In the genomic region with DNA sequence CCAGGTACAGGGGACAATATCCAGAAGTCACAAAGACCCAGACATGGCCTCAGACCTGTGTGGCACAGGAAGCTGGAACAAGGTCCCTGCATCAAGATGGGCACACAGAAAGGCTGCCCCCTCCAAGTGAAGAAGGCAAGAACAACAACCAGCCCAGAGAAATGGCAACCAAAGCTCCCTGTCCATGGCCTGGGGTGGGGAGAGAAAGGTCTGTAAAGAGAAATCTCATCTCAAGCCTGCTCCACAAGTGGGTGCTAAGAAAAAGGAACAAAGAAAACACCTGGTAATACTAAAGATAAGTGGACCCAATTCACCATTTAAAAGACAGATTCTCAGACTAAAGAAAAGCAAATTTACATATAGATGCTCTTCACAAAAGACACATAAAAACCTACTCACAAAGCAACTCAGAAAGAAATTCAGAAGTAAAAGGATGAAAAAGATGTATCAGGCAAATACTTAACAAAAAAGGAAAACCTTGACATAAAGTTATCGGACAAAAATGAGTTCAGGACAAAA, we compare ENCODE assay signal across 12 cellular contexts.
"Had no signal": no experiment of that assay in that cellular context is flagged by ENCODE, and none has a peak within 500 bp of the region (broad histone marks: within the 10 kb centered on the region; RNA-seq: fewer than 3 reads in every experiment).

No MANE protein-coding gene starts in this region.

- H3K27me3 Mint-ChIP-seq: activated naive CD8-positive, alpha-beta T cell treated with anti-CD3 and anti-CD28 coated beads, Interleukin-2, amount 50 U/mL, for 24 hours; stimulated activated naive B cell treated with anti-CD40 and anti-IgM and Interleukin-4, amounts not matched to agents 10 μg/mL and 1 μg/mL and 100 μg/mL, for 72 hours had no signal

- H3K9me3 Mint-ChIP-seq: activated naive CD8-positive, alpha-beta T cell treated with anti-CD3 and anti-CD28 coated beads, Interleukin-2, amount 50 U/mL, for 24 hours; activated T-helper 1 cell treated with anti-CD3 and anti-CD28 coated beads, Interleukin-12 subunit alpha, Interleukin-12 subunit beta, Interleukin-2, Interleukin-4 antibody, amounts not matched to agents 30 ng/mL and 10 ng/mL and 1 ng/mL, durations not matched to agents 14 hours and 24 hours and 36 hours; stimulated activated naive B cell treated with anti-CD40 and anti-IgM and Interleukin-4, amounts not matched to agents 10 μg/mL and 1 μg/mL and 100 μg/mL, for 72 hours had no signal

- DNase-seq: activated CD4-positive, alpha-beta T cell treated with anti-CD3 and anti-CD28 coated beads, Interleukin-2, amount 50 U/mL, for 1 hour; activated naive CD4-positive, alpha-beta T cell treated with Interleukin-2 at 50 U/mL for 16 hours; activated naive CD8-positive, alpha-beta T cell treated with anti-CD3 and anti-CD28 coated beads, Interleukin-2, amount 50 U/mL, for 24 hours; dermis blood vessel endothelial cell; erythroblast; islet precursor cell; stimulated activated naive B cell treated with anti-CD40 and anti-IgM and Interleukin-4, amounts not matched to agents 10 μg/mL and 1 μg/mL and 100 μg/mL, for 72 hours; thyroid gland had no signal

- H3K9me3 ChIP-seq: neutrophil, thyroid gland had no signal

- H3K27me3 ChIP-seq: neutrophil, thyroid gland had no signal

- H3K27ac Mint-ChIP-seq: activated naive CD8-positive, alpha-beta T cell treated with anti-CD3 and anti-CD28 coated beads, Interleukin-2, amount 50 U/mL, for 24 hours; activated T-helper 1 cell treated with anti-CD3 and anti-CD28 coated beads, Interleukin-12 subunit alpha, Interleukin-12 subunit beta, Interleukin-2, Interleukin-4 antibody, amounts not matched to agents 30 ng/mL and 10 ng/mL and 1 ng/mL, durations not matched to agents 14 hours and 24 hours and 36 hours; stimulated activated naive B cell treated with anti-CD40 and anti-IgM and Interleukin-4, amounts not matched to agents 10 μg/mL and 1 μg/mL and 100 μg/mL, for 72 hours had no signal

- ATAC-seq: activated naive CD8-positive, alpha-beta T cell treated with anti-CD3 and anti-CD28 coated beads, Interleukin-2, amount 50 U/mL, for 24 hours; stimulated activated naive B cell treated with anti-CD40 and anti-IgM and Interleukin-4, amounts not matched to agents 10 μg/mL and 1 μg/mL and 100 μg/mL, for 72 hours had no signal

- H3K36me3 ChIP-seq: neutrophil, thyroid gland had no signal

- H3K4me1 ChIP-seq: parathyroid adenoma had no signal

- H3K4me3 Mint-ChIP-seq: activated naive CD8-positive, alpha-beta T cell treated with anti-CD3 and anti-CD28 coated beads, Interleukin-2, amount 50 U/mL, for 24 hours; activated T-helper 1 cell treated with anti-CD3 and anti-CD28 coated beads, Interleukin-12 subunit alpha, Interleukin-12 subunit beta, Interleukin-2, Interleukin-4 antibody, amounts not matched to agents 30 ng/mL and 10 ng/mL and 1 ng/mL, durations not matched to agents 14 hours and 24 hours and 36 hours; stimulated activated naive B cell treated with anti-CD40 and anti-IgM and Interleukin-4, amounts not matched to agents 10 μg/mL and 1 μg/mL and 100 μg/mL, for 72 hours had no signal

- H3K4me3 ChIP-seq: lung, thyroid gland had no signal
